Comparison of ENCODE assay signal across 14 cellular contexts in the genomic region with DNA sequence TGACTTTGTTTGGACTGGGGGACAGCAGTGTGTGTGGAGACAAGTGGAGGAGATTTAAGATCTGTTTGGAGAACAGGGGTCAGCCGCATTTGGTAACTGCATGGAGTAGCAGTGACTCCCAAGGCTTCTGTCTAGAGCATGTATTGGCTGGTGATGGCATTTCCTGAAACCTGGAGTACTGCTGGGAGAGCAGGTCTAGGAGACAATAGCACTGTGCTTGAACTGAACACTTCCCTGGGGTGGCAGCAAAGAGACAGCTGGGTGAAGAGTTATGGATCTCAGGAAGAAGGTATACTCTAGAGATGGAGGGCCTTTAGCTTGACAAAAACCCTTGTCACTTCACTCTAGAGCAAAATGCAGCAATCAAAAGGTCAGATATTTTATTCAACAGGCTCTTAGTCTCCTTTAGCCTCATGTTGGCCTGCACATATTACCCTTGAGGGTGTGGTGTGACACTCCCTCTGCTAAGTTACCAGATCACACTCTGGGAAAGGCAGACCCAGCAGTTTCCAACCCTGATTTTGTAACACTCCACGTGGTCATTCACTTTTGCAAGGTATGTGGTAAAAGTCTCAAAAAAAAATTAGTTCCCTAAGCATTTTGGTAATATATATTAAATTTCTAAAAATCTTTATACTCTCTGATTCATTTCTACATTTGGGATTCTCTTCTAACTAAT.
DNase-seq lines count a peak whose midpoint lies in the region; ATAC-seq, FAIRE-seq and TF ChIP-seq lines count a peak whose summit lies in the region.
"Had no signal": no experiment of that assay in that cellular context is flagged by ENCODE, and none has a peak within 500 bp of the region (broad histone marks: within the 10 kb centered on the region; RNA-seq: fewer than 3 reads in every experiment).

No MANE protein-coding gene starts in this region.

- no peak for DNase-seq in activated T-cell treated with anti-CD3 and anti-CD28 coated beads, Interleukin-2, amount 50 U/mL, for 24 hours
- no peak for DNase-seq in activated T-cell treated with anti-CD3 and anti-CD28 coated beads, Interleukin-2, amount 50 U/mL, for 48 hours
- no peak for DNase-seq in PC-3
- no peak for DNase-seq in fibroblast of pulmonary artery (ENCODE audit: low read depth)
- DNase-seq in smooth muscle cell (lab: John Stamatoyannopoulos, UW; ENCODE audit: unreplicated experiment): no peak
- DNase-seq in H54 (ENCODE audit: insufficient read length, low spot score): no peak
- DNase-seq in NCI-H446 treated with DMSO at 0.1 percent for 48 hours (lab: John Stamatoyannopoulos, UW): no peak
- DNase-seq in UCSD-AML1 (lab: John Stamatoyannopoulos, UW; ENCODE audit: unreplicated experiment): no peak
- DNase-seq: C1 segment of cervical spinal cord; hippocampal formation; SHP77; stimulated activated CD4-positive, alpha-beta T cell treated with anti-CD3 and anti-CD28 coated beads, Interleukin-4, amount 100 ng/mL, for 24 hours had no signal

- CTCF ChIA-PET in PC-3 (lab: Charles Lee): no interaction called here

- H3K9me3 Mint-ChIP-seq in activated T-cell treated with anti-CD3 and anti-CD28 coated beads, Interleukin-2, amount 50 U/mL, for 24 hours: no peaks in the 10 kb centered on the region
- H3K9me3 Mint-ChIP-seq: neural progenitor cell had no signal

- peak overlapping the region; percentile 8 for H3K27ac Mint-ChIP-seq in activated T-cell treated with anti-CD3 and anti-CD28 coated beads, Interleukin-2, amount 50 U/mL, for 24 hours
- H3K27ac Mint-ChIP-seq: neural progenitor cell had no signal

- H3K9ac ChIP-seq in PC-3 (ENCODE audit: low read length): no peak overlapping the region
- no peak overlapping the region for H3K9ac ChIP-seq in smooth muscle cell (ENCODE audit: low read depth)
- H3K9ac ChIP-seq: neural progenitor cell had no signal

- H3K27ac ChIP-seq in PC-3 (ENCODE audit: low read length): no peak overlapping the region
- peak overlapping the region; percentile 58 for H3K27ac ChIP-seq in smooth muscle cell (ENCODE audit: low read depth)
- H3K27ac ChIP-seq: neural progenitor cell had no signal

- no peak for FAIRE-seq in H54 (lab: Jason Lieb, UNC)
- FAIRE-seq: GM12878 had no signal

- no peaks in the 10 kb centered on the region for H3K27me3 ChIP-seq in PC-3 (ENCODE audit: low read length)
- no peaks in the 10 kb centered on the region for H3K27me3 ChIP-seq in smooth muscle cell (ENCODE audit: low read depth)
- H3K27me3 ChIP-seq: neural progenitor cell had no signal

- BruUV-seq in PC-3 (replicated peaks; lab: Mats Ljungman, UMichigan): no TSS peak

- H4K20me1 ChIP-seq in PC-3 (ENCODE audit: low read length) (no peaks in the 10 kb centered on the region), smooth muscle cell (ENCODE audit: low read depth) (no peaks in the 10 kb centered on the region)

- H3K4me1 ChIP-seq in PC-3 (ENCODE audit: insufficient read depth, low read length) (peaks cover 19% of the 10 kb centered on the region), smooth muscle cell (ENCODE audit: low read depth) (peaks cover 29% of the 10 kb centered on the region)
- H3K4me1 ChIP-seq: neural progenitor cell had no signal

- POLR2A ChIA-PET in PC-3 (lab: Charles Lee; ENCODE audit: unreplicated experiment): no interaction called here

- no peaks in the 10 kb centered on the region for H3K36me3 ChIP-seq in PC-3 (ENCODE audit: low read depth, low read length)
- no peaks in the 10 kb centered on the region for H3K36me3 ChIP-seq in smooth muscle cell (ENCODE audit: low read depth)
- H3K36me3 ChIP-seq: neural progenitor cell had no signal

- H3K79me2 ChIP-seq in PC-3 (ENCODE audit: low read length) (no peaks in the 10 kb centered on the region), smooth muscle cell (ENCODE audit: low read depth) (no peaks in the 10 kb centered on the region)

- WGBS in smooth muscle cell (ENCODE audit: low lambda C conversion rate): 69% methylated on average over 2 of the region's 2 CpGs

- intact Hi-C loops in PC-3 (cut with micrococcal nuclease): loop anchor here (5.0 kb wide), 1 partner anchor 296 kb away; no protein-coding TSS in a partner anchor

- peak; percentile 42; the same call in 1 of the 2 replicates for ATAC-seq in PC-3
- ATAC-seq: GM12878 had no signal

- H2AFZ ChIP-seq in PC-3 (ENCODE audit: low read length) (no peak overlapping the region), smooth muscle cell (ENCODE audit: low read depth) (no peak overlapping the region)
- H2AFZ ChIP-seq: neural progenitor cell had no signal

- TF ChIP-seq CTCF in PC-3 (conservative IDR thresholded peaks at IDR 0.05; ENCODE audit: low read depth, low read length): no peak
- TF ChIP-seq CTCF in fibroblast of pulmonary artery (IDR thresholded peaks at IDR 0.05; ENCODE audit: low read length, missing control alignments): peak; percentile 13
- TF ChIP-seq CTCF in smooth muscle cell (IDR thresholded peaks at IDR 0.05; ENCODE audit: borderline replicate concordance, insufficient read depth, poor library complexity, severe bottlenecking): no peak

- H3K36me3 Mint-ChIP-seq in activated T-cell treated with anti-CD3 and anti-CD28 coated beads, Interleukin-2, amount 50 U/mL, for 24 hours (ENCODE audit: low read depth): peaks cover 15% of the 10 kb centered on the region

- H3K9me3 ChIP-seq in PC-3 (ENCODE audit: low read length) (no peaks in the 10 kb centered on the region), smooth muscle cell (replicated peaks; ENCODE audit: low read depth) (no peaks in the 10 kb centered on the region)

- no peaks in the 10 kb centered on the region for H3K27me3 Mint-ChIP-seq in activated T-cell treated with anti-CD3 and anti-CD28 coated beads, Interleukin-2, amount 50 U/mL, for 24 hours

- H3K4me3 Mint-ChIP-seq in activated T-cell treated with anti-CD3 and anti-CD28 coated beads, Interleukin-2, amount 50 U/mL, for 24 hours: no peak overlapping the region
- H3K4me3 Mint-ChIP-seq: neural progenitor cell had no signal

- no peak for TF ChIP-seq POLR2A in H54 (IDR thresholded peaks at IDR 0.05; ENCODE audit: low read depth, low read length)

- H3F3A ChIP-seq in PC-3 (ENCODE audit: low read length, unreplicated experiment): no peaks in the 10 kb centered on the region
- H3F3A ChIP-seq in smooth muscle cell (ENCODE audit: low read depth): peaks cover 26% of the 10 kb centered on the region

- H3K9me2 ChIP-seq in PC-3 (replicated peaks; ENCODE audit: low read length): no peaks in the 10 kb centered on the region

- H3K4me1 Mint-ChIP-seq in activated T-cell treated with anti-CD3 and anti-CD28 coated beads, Interleukin-2, amount 50 U/mL, for 24 hours (ENCODE audit: low read depth): peaks cover 12% of the 10 kb centered on the region

- H3K4me2 ChIP-seq in PC-3 (ENCODE audit: low read length) (no peak overlapping the region), smooth muscle cell (peak overlapping the region; percentile 42)
- H3K4me2 ChIP-seq: neural progenitor cell had no signal

- H3K4me3 ChIP-seq in PC-3 (ENCODE audit: low read length): no peak overlapping the region
- H3K4me3 ChIP-seq in fibroblast of pulmonary artery (replicated peaks; ENCODE audit: low read depth, low read length): no peak overlapping the region
- no peak overlapping the region for H3K4me3 ChIP-seq in smooth muscle cell
- H3K4me3 ChIP-seq: GM12878, neural progenitor cell had no signal
